ENCODE assay signal across 1 cellular context in genomic region chr10:103100620-103101019, GRCh38.
TF ChIP-seq lines count a peak whose summit lies in the region.

No MANE protein-coding gene starts in this region.

TF ChIP-seq in WTC11, 78 proteins besides CTCF, POLR2A, EP300 and RAD21 (continued from another document):
- TF ChIP-seq ARID4B (CRISPR knock-in tag; IDR thresholded peaks at IDR 0.05; ENCODE audit: borderline replicate concordance) = no peak
- no peak for TF ChIP-seq AFF4 (CRISPR knock-in tag; IDR thresholded peaks at IDR 0.05; ENCODE audit: borderline replicate concordance)
- no peak for TF ChIP-seq NFYB (CRISPR knock-in tag; conservative IDR thresholded peaks at IDR 0.05; ENCODE audit: low read depth)
- no peak for TF ChIP-seq PRDM15 (CRISPR knock-in tag; IDR thresholded peaks at IDR 0.05)
- no peak for TF ChIP-seq STAT6 (CRISPR knock-in tag; conservative IDR thresholded peaks at IDR 0.05; ENCODE audit: low read depth)
- TF ChIP-seq E2F5 (CRISPR knock-in tag; IDR thresholded peaks at IDR 0.05) = no peak
